ENCODE assay signal across 8 cellular contexts in genomic region chr12:14417717-14418116, GRCh38. TPM values are rescaled to one million over a fixed set of nuclear protein-coding genes. Genes with fewer than 3 reads are reported as not detected.
A peak's percentile ranks its signal among the peaks of the same experiment; 100 is the strongest.
DNase-seq lines count a peak whose midpoint lies in the region; ATAC-seq and TF ChIP-seq lines count a peak whose summit lies in the region.

No MANE protein-coding gene starts in this region.

- no peaks in the 10 kb centered on the region for H3K9me2 ChIP-seq in Loucy (replicated peaks; ENCODE audit: low read depth, low read length)

- peak overlapping the region; percentile 82 for H3K4me2 ChIP-seq in Loucy (ENCODE audit: low read depth, low read length, poor library complexity, severe bottlenecking)

- H3K79me2 ChIP-seq in Loucy (ENCODE audit: insufficient read depth, low read length) = peaks cover 96% of the 10 kb centered on the region

- peaks cover 56% of the 10 kb centered on the region for H4K20me1 ChIP-seq in Loucy (ENCODE audit: insufficient read depth, low read length, poor library complexity, severe bottlenecking)

- no peaks in the 10 kb centered on the region for H3K27me3 ChIP-seq in Loucy (ENCODE audit: insufficient read depth, low read length, poor library complexity, severe bottlenecking)
- H3K27me3 ChIP-seq in endodermal cell (ENCODE audit: control insufficient read depth, insufficient read depth, low read length, poor library complexity, severe bottlenecking) = no peaks in the 10 kb centered on the region

- H3K9ac ChIP-seq in Loucy (ENCODE audit: low read depth, low read length, poor library complexity, severe bottlenecking) = peak overlapping the region; percentile 75
- no peak overlapping the region for H3K9ac ChIP-seq in endodermal cell (ENCODE audit: extremely low read depth, low read length, poor library complexity, severe bottlenecking)

- H3K4me3 ChIP-seq in Loucy (ENCODE audit: low read length, poor library complexity, severe bottlenecking) = peak overlapping the region; percentile 67
- H3K4me3 ChIP-seq in endodermal cell (ENCODE audit: low read length) = no peak overlapping the region

- H3K9me3 ChIP-seq in Loucy (ENCODE audit: insufficient read depth, low read depth, low read length) = peaks cover 8% of the 10 kb centered on the region; the same call in 1 of the 2 replicates
- H3K9me3 ChIP-seq in endodermal cell (ENCODE audit: control insufficient read depth, low read length) = peaks cover 11% of the 10 kb centered on the region

- CTCF ChIA-PET in activated CD8-positive, alpha-beta T cell treated with anti-CD3 and anti-CD28 coated beads, Interleukin-2, amount 10 ng/mL, durations not matched to agents 7 days and 5 days (lab: Charles Lee) = interaction anchor here (0.6 to 3.0 kb wide), 14 partner anchors 19 to 352 kb away, joined by 3 to 49 read pairs (median 4); partner anchors contain the start of gene ATF7IP

- H3K36me3 ChIP-seq in Loucy (ENCODE audit: insufficient read depth, low read length) (peaks cover 11% of the 10 kb centered on the region; the same call in 1 of the 2 replicates), endodermal cell (ENCODE audit: control insufficient read depth, insufficient read depth, low read length) (peaks cover 8% of the 10 kb centered on the region)

- peaks cover 60% of the 10 kb centered on the region for H3K4me1 Mint-ChIP-seq in activated CD8-positive, alpha-beta T cell treated with anti-CD3 and anti-CD28 coated beads, Interleukin-2, amount 10 ng/mL, durations not matched to agents 7 days and 5 days (ENCODE audit: low read depth)
- H3K4me1 Mint-ChIP-seq in endodermal cell = peaks cover 40% of the 10 kb centered on the region

- peak overlapping the region; percentile 72 for H3K4me3 Mint-ChIP-seq in activated CD8-positive, alpha-beta T cell treated with anti-CD3 and anti-CD28 coated beads, Interleukin-2, amount 10 ng/mL, durations not matched to agents 7 days and 5 days
- peak overlapping the region; percentile 10 for H3K4me3 Mint-ChIP-seq in endodermal cell

- peaks cover 19% of the 10 kb centered on the region for H3K9me3 Mint-ChIP-seq in activated CD8-positive, alpha-beta T cell treated with anti-CD3 and anti-CD28 coated beads, Interleukin-2, amount 10 ng/mL, durations not matched to agents 7 days and 5 days (ENCODE audit: insufficient read depth)
- H3K9me3 Mint-ChIP-seq in endodermal cell = peaks cover 13% of the 10 kb centered on the region

- POLR2A ChIA-PET in activated CD8-positive, alpha-beta T cell treated with anti-CD3 and anti-CD28 coated beads, Interleukin-2, amount 10 ng/mL, durations not matched to agents 7 days and 5 days (lab: Charles Lee) = interaction anchor here (1.0 to 2.7 kb wide), 10 partner anchors 15 to 356 kb away, joined by 3 to 19 read pairs (median 6); partner anchors contain the start of gene ATF7IP

- DNase-seq in CMK (ENCODE audit: low read depth) (peak; percentile 20), endodermal cell (peak; percentile 93), medulla oblongata (ENCODE audit: extremely low spot score) (peak; percentile 91), OCI-M2 (lab: John Stamatoyannopoulos, UW; ENCODE audit: unreplicated experiment) (no peak)
- DNase-seq in activated CD8-positive, alpha-beta T cell treated with anti-CD3 and anti-CD28 coated beads, Interleukin-2, amount 10 ng/mL, durations not matched to agents 7 days and 5 days = peak; percentile 85
- DNase-seq in stimulated activated CD8-positive, alpha-beta memory T cell treated with anti-CD3 and anti-CD28 coated beads, Interleukin-12 subunit alpha, Interleukin-12 subunit beta, amount 100 ng/mL, for 1 hour (ENCODE audit: low read depth) = peak; percentile 43

- no peak overlapping the region for H2AFZ ChIP-seq in Loucy (ENCODE audit: low read length)

- peak; percentile 76 for ATAC-seq in activated CD8-positive, alpha-beta T cell treated with anti-CD3 and anti-CD28 coated beads, Interleukin-2, amount 10 ng/mL, durations not matched to agents 7 days and 5 days
- no peak for ATAC-seq in HG02840 (IDR thresholded peaks at IDR 0.05; ENCODE audit: low FRiP score, unreplicated experiment)

- H3K4me1 ChIP-seq in Loucy (ENCODE audit: insufficient read depth, low read length, poor library complexity, severe bottlenecking) (peaks cover 73% of the 10 kb centered on the region), endodermal cell (ENCODE audit: control insufficient read depth, insufficient read depth, low read length) (peaks cover 2% of the 10 kb centered on the region)

- H3K27ac Mint-ChIP-seq in activated CD8-positive, alpha-beta T cell treated with anti-CD3 and anti-CD28 coated beads, Interleukin-2, amount 10 ng/mL, durations not matched to agents 7 days and 5 days = peak overlapping the region; percentile 91
- H3K27ac Mint-ChIP-seq in endodermal cell = peak overlapping the region; percentile 86

- TF ChIP-seq CTCF in Loucy (conservative IDR thresholded peaks at IDR 0.05; ENCODE audit: low read length) (no peak), endodermal cell (conservative IDR thresholded peaks at IDR 0.05) (no peak)

- peak overlapping the region; percentile 81 for H3K27ac ChIP-seq in endodermal cell (ENCODE audit: low read depth, low read length)

- 0 out of 2 replicates have a peak, but pooled peaks cover 5% of the 10 kb centered on the region for H3F3A ChIP-seq in Loucy (ENCODE audit: low read depth)

- H3K36me3 Mint-ChIP-seq in activated CD8-positive, alpha-beta T cell treated with anti-CD3 and anti-CD28 coated beads, Interleukin-2, amount 10 ng/mL, durations not matched to agents 7 days and 5 days (ENCODE audit: low read depth) = peaks cover 53% of the 10 kb centered on the region
- H3K36me3 Mint-ChIP-seq in endodermal cell (ENCODE audit: low read depth) = peaks cover 25% of the 10 kb centered on the region

- WGBS in endodermal cell (ENCODE audit: insufficient coverage in 1 of 2, insufficient read length in 1 of 2), 2 experiments = 100% methylated on average over 1 of the region's 3 CpGs; no CpG with 5 or more reads in 1 of the 2 experiments

- H3K27me3 Mint-ChIP-seq in activated CD8-positive, alpha-beta T cell treated with anti-CD3 and anti-CD28 coated beads, Interleukin-2, amount 10 ng/mL, durations not matched to agents 7 days and 5 days (ENCODE audit: low read depth) = no peaks in the 10 kb centered on the region
- no peaks in the 10 kb centered on the region for H3K27me3 Mint-ChIP-seq in endodermal cell (ENCODE audit: insufficient read depth)

RNA-seq across cellular contexts. Expression of gene ATF7IP, which starts 52.2 kb away (rescaled TPM):
- 100 to 1,000 TPM in 1 of 2 experiments, 10 to 100 TPM in 1; 99.8 to 104 TPM for total RNA-seq in activated CD8-positive, alpha-beta T cell treated with anti-CD3 and anti-CD28 coated beads, Interleukin-2, amount 10 ng/mL, durations not matched to agents 7 days and 5 days
- 100 to 1,000 TPM; 174 to 222 TPM for total RNA-seq in endodermal cell
- 71.3 TPM for polyA plus RNA-seq in endodermal cell (2013, experiment 1 of 2)
- polyA plus RNA-seq in endodermal cell (2013, experiment 2 of 2) = 71.2 TPM
